Comparison of ENCODE assay signal across 13 cellular contexts in the genomic region with DNA sequence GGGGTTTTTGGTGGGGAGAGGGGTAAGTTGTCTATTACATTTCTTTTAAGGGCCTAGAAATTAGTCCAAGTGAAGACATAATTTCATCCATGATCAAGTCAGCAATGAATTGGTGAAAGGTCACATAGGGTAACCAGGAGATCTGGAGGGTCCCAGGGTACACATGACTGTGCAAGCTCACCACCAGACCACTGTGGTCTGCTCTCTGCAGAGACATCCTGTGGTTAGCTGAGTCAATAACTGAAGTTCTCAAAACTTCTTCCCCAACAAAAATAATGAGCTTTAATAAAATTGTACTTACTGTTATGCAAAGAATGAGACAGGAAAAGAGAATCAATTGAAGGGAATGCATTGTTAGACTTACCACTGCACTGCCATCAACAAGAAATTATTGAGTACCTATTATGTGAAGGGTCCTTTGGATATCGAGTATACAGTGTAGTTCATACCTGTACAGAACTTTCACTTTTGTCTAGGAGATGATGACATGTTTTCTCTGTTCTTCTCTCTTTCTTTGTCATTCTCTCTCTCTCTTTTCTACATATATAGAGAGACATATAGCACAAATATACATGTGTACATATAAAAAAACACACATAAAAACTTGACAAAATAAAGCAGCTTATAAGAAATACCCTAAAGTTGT.
DNase-seq lines count a peak whose midpoint lies in the region; ATAC-seq and TF ChIP-seq lines count a peak whose summit lies in the region.
"Had no signal": no experiment of that assay in that cellular context is flagged by ENCODE, and none has a peak within 500 bp of the region (broad histone marks: within the 10 kb centered on the region; RNA-seq: fewer than 3 reads in every experiment).

No MANE protein-coding gene starts in this region.

- no peak for TF ChIP-seq POLR2A in thyroid gland (IDR thresholded peaks at IDR 0.05)

- H3K27ac ChIP-seq in thyroid gland: no peak overlapping the region
- H3K27ac ChIP-seq: neutrophil, thoracic aorta had no signal

- CTCF ChIA-PET in activated CD8-positive, alpha-beta T cell treated with anti-CD3 and anti-CD28 coated beads for 36 hours (lab: Charles Lee): no interaction called here

- H3K4me1 ChIP-seq in thyroid gland: no peaks in the 10 kb centered on the region

- POLR2A ChIA-PET in activated CD8-positive, alpha-beta T cell treated with anti-CD3 and anti-CD28 coated beads for 36 hours (lab: Charles Lee): no interaction called here

- no peaks in the 10 kb centered on the region for H3K36me3 Mint-ChIP-seq in activated CD8-positive, alpha-beta T cell treated with anti-CD3 and anti-CD28 coated beads for 36 hours (ENCODE audit: low read depth)

- peaks cover 21% of the 10 kb centered on the region for H3K4me1 Mint-ChIP-seq in activated CD8-positive, alpha-beta T cell treated with anti-CD3 and anti-CD28 coated beads for 36 hours (ENCODE audit: low read depth)

- H3K4me3 ChIP-seq in thyroid gland (replicated peaks in 1 of 3): no peak overlapping the region
- H3K4me3 ChIP-seq: thoracic aorta had no signal

- H3K4me3 Mint-ChIP-seq in activated CD8-positive, alpha-beta T cell treated with anti-CD3 and anti-CD28 coated beads for 36 hours: no peak overlapping the region

- H3K9me3 ChIP-seq in thyroid gland: no peaks in the 10 kb centered on the region
- H3K9me3 ChIP-seq: neutrophil, SK-N-SH, thoracic aorta had no signal

- peak; percentile 77 for DNase-seq in GDM1 (lab: John Stamatoyannopoulos, UW)
- DNase-seq in KBM-7: peak; percentile 66
- peak; percentile 55 for DNase-seq in activated CD8-positive, alpha-beta T cell treated with anti-CD3 and anti-CD28 coated beads for 36 hours
- DNase-seq in non-pigmented ciliary epithelial cell (ENCODE audit: low read depth): peak; percentile 37
- no peak for DNase-seq in thyroid gland
- DNase-seq: activated CD4-positive, CD25-positive, alpha-beta regulatory T cell; NCI-H2171 treated with DMSO at 0.1 percent for 48 hours; SK-N-SH had no signal

- peak; percentile 74 for ATAC-seq in activated CD8-positive, alpha-beta T cell treated with anti-CD3 and anti-CD28 coated beads for 36 hours
- no peak for ATAC-seq in GM21619 (IDR thresholded peaks at IDR 0.05; ENCODE audit: unreplicated experiment)
- no peak for ATAC-seq in GM19467 (IDR thresholded peaks at IDR 0.05; ENCODE audit: unreplicated experiment)

- H3K27ac Mint-ChIP-seq in activated CD8-positive, alpha-beta T cell treated with anti-CD3 and anti-CD28 coated beads for 36 hours: no peak overlapping the region
- H3K27ac Mint-ChIP-seq: activated T-helper 2 cell treated with anti-CD3 and anti-CD28 coated beads, Interferon-gamma antibody, Interleukin-2, Interleukin-4, amounts not matched to agents 10 μg/mL and 5 μg/mL and 100 μg/mL, durations not matched to agents 14 hours and 24 hours and 36 hours had no signal

- no peaks in the 10 kb centered on the region for H3K27me3 ChIP-seq in thyroid gland
- H3K27me3 ChIP-seq: neutrophil had no signal

- 81 to 85% methylated on average over 1 of the region's 1 CpG for WGBS in thyroid gland, 2 donors

- H3K9me3 Mint-ChIP-seq in activated CD8-positive, alpha-beta T cell treated with anti-CD3 and anti-CD28 coated beads for 36 hours: no peaks in the 10 kb centered on the region

- in situ Hi-C loops in KBM-7 (cut with MboI; ENCODE audit: low pct_unique_long_range_greater_than_20kb, low sequenced_read_pairs): no loop called here

- intact Hi-C loops in activated CD8-positive, alpha-beta T cell treated with anti-CD3 and anti-CD28 coated beads for 36 hours (cut with micrococcal nuclease): no loop called here
- intact Hi-C loops in thyroid gland (cut with DNase I): no loop called here

- H3K36me3 ChIP-seq in thyroid gland: no peaks in the 10 kb centered on the region
- H3K36me3 ChIP-seq: neutrophil, thoracic aorta had no signal

- no peaks in the 10 kb centered on the region for H3K27me3 Mint-ChIP-seq in activated CD8-positive, alpha-beta T cell treated with anti-CD3 and anti-CD28 coated beads for 36 hours

- TF ChIP-seq CTCF in activated CD8-positive, alpha-beta T cell treated with anti-CD3 and anti-CD28 coated beads for 36 hours (IDR thresholded peaks at IDR 0.05): no peak
- no peak for TF ChIP-seq CTCF in thyroid gland (IDR thresholded peaks at IDR 0.05)

Comparison
In these comparisons a context has a peak if more than half of its experiments do, and no peak if none do; other contexts are left out.
1. DNase-seq: peak in GDM1 (single experiment), KBM-7 (single experiment), activated CD8-positive, alpha-beta T cell treated with anti-CD3 and anti-CD28 coated beads for 36 hours (single experiment) and non-pigmented ciliary epithelial cell (single experiment); none in thyroid gland (0 of 2).